Comparison of ENCODE assay signal across 22 cellular contexts in the genomic region with DNA sequence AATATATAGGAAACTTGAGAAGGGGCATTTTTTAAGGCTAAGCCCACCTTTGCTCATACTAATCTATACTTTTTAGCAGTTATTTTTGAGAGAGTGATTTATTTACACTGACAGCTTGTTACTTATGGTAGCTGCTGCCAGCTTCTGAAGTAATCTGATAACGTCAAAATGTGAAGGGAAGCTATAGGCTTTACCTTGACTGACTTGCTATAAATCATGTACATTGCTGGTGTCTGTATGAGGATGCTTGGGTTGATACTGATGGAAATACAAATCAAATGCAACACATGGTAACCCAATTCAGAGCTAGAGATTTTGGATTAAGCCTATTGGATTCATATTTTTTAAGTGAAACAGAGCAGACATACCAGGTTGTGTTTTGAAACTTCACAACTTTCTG.
DNase-seq lines count a peak whose midpoint lies in the region; ATAC-seq, FAIRE-seq and TF ChIP-seq lines count a peak whose summit lies in the region.
"Had no signal": no experiment of that assay in that cellular context is flagged by ENCODE, and none has a peak within 500 bp of the region (broad histone marks: within the 10 kb centered on the region; RNA-seq: fewer than 3 reads in every experiment).

No MANE protein-coding gene starts in this region.

- WGBS in K562 (ENCODE audit: insufficient coverage, low coverage, missing lambda C conversion rate): 5% methylated on average over 1 of the region's 1 CpG
- WGBS in hepatocyte (ENCODE audit: low lambda C conversion rate, missing lambda C conversion rate): 48% methylated on average over 1 of the region's 1 CpG

- TF ChIP-seq RAD21 in K562 (CRISPR knock-in tag; conservative IDR thresholded peaks at IDR 0.05 in 1 of 2, IDR thresholded peaks at IDR 0.05 in 1 of 2): no peak

- H3K4me1 ChIP-seq in K562 (replicated peaks in 1 of 2; ENCODE audit: control insufficient read depth in 2 of 2, insufficient read depth in 2 of 2, low read length in 2 of 2) (no peaks in the 10 kb centered on the region), hepatocyte (ENCODE audit: insufficient read depth) (peaks cover 12% of the 10 kb centered on the region)
- H3K4me1 ChIP-seq: A549; BLaER1 treated with 17β-estradiol and CSF1 and Interleukin-3, amounts not matched to agents 10 nM and 100 nM had no signal

- H3K9ac ChIP-seq in K562 (ENCODE audit: insufficient read depth in 1 of 2, low read depth in 2 of 2, low read length in 2 of 2): no peak overlapping the region
- H3K9ac ChIP-seq: BLaER1 treated with 17β-estradiol and CSF1 and Interleukin-3, amounts not matched to agents 10 nM and 100 nM had no signal

- H3K27me3 ChIP-seq in K562 (ENCODE audit: control insufficient read depth in 2 of 2, insufficient read depth in 2 of 2, low read length in 2 of 2) (peaks cover 0 to 4% of the 10 kb centered on the region in 2 experiments; a peak in 1 of 5 replicates), hepatocyte (no peaks in the 10 kb centered on the region)
- H3K27me3 ChIP-seq: BLaER1 treated with 17β-estradiol and CSF1 and Interleukin-3, amounts not matched to agents 10 nM and 100 nM had no signal

- no peak overlapping the region for H3K4me3 ChIP-seq in K562
- no peak overlapping the region for H3K4me3 ChIP-seq in hepatocyte
- H3K4me3 ChIP-seq: A549; BLaER1 treated with 17β-estradiol and CSF1 and Interleukin-3, amounts not matched to agents 10 nM and 100 nM had no signal

- TF ChIP-seq EP300 in K562 (IDR thresholded peaks at IDR 0.05; ENCODE audit: low read length): no peak

- intact Hi-C loops in K562 (cut with micrococcal nuclease): no loop called here

- CTCF ChIA-PET in HEK293T (lab: Yijun Ruan, JAX) (no interaction called here), K562 (lab: Yijun Ruan, JAX; ENCODE audit: low intra/inter-chr PET ratio) (no interaction called here)

- POLR2A ChIA-PET in HEK293T (lab: Yijun Ruan, JAX) (no interaction called here), K562 (lab: Yijun Ruan, JAX) (no interaction called here)

- no peak for ATAC-seq in K562
- ATAC-seq: A549; CD8-positive, alpha-beta T cell had no signal

- H3K9me3 ChIP-seq in K562 (replicated peaks; ENCODE audit: control insufficient read depth, insufficient read depth, low read depth, low read length) (no peaks in the 10 kb centered on the region), hepatocyte (ENCODE audit: low read depth) (no peaks in the 10 kb centered on the region)
- H3K9me3 ChIP-seq: A549; BLaER1 treated with 17β-estradiol and CSF1 and Interleukin-3, amounts not matched to agents 10 nM and 100 nM; Caco-2 had no signal

- DNase-seq in DMS 273 (lab: John Stamatoyannopoulos, UW; ENCODE audit: unreplicated experiment): peak; percentile 0
- DNase-seq in DMS 273 treated with DMSO at 0.1 percent for 48 hours (lab: John Stamatoyannopoulos, UW): no peak
- DNase-seq in NCI-H2171 treated with DMSO at 0.1 percent for 48 hours (lab: John Stamatoyannopoulos, UW): peak; percentile 37
- no peak for DNase-seq in NCI-H2171 (lab: John Stamatoyannopoulos, UW)
- DNase-seq in HEK293T (ENCODE audit: extremely low spot score): no peak
- no peak for DNase-seq in K562 (ENCODE audit: extremely low read depth in 1 of 4, low spot score in 3 of 4)
- DNase-seq in hepatocyte (ENCODE audit: low spot score): no peak
- DNase-seq: AML-193; Caco-2; Calu3; CD4-positive, alpha-beta T cell; CD8-positive, alpha-beta T cell; DMS79 treated with DMSO at 0.1 percent for 48 hours; GF-D8 had no signal

- H3K27ac ChIP-seq in K562 (ENCODE audit: extremely low read depth, low read depth, low read length) (no peak overlapping the region), hepatocyte (no peak overlapping the region)
- H3K27ac ChIP-seq: 22Rv1; A549; BLaER1 treated with 17β-estradiol and CSF1 and Interleukin-3, amounts not matched to agents 10 nM and 100 nM; C4-2B had no signal

- H3K9me2 ChIP-seq in hepatocyte (replicated peaks; ENCODE audit: insufficient read depth): no peaks in the 10 kb centered on the region

- H3K79me2 ChIP-seq in K562 (ENCODE audit: control insufficient read depth, insufficient read depth, low read length): no peaks in the 10 kb centered on the region
- H3K79me2 ChIP-seq in hepatocyte: no peaks in the 10 kb centered on the region

- TF ChIP-seq CTCF in K562 (IDR thresholded peaks at IDR 0.05 in 2 of 3, conservative IDR thresholded peaks at IDR 0.05 in 1 of 3; ENCODE audit: insufficient read depth in 2 of 3, low read depth in 1 of 3, low read length in 3 of 3) (no peak), hepatocyte (IDR thresholded peaks at IDR 0.05; ENCODE audit: poor library complexity) (no peak)

- no peak overlapping the region for H3K4me2 ChIP-seq in K562 (ENCODE audit: insufficient read depth, low read length)
- H3K4me2 ChIP-seq in hepatocyte: no peak overlapping the region
- H3K4me2 ChIP-seq: A549; BLaER1 treated with 17β-estradiol and CSF1 and Interleukin-3, amounts not matched to agents 10 nM and 100 nM had no signal

- H3K9me1 ChIP-seq in K562 (ENCODE audit: control insufficient read depth, insufficient read depth, low read length): no peaks in the 10 kb centered on the region

- H2AFZ ChIP-seq in K562 (ENCODE audit: low read depth, low read length) (no peak overlapping the region), hepatocyte (no peak overlapping the region)

- H4K20me1 ChIP-seq in K562 (replicated peaks; ENCODE audit: control insufficient read depth, insufficient read depth, low read length) (no peaks in the 10 kb centered on the region), hepatocyte (ENCODE audit: insufficient read depth, poor library complexity, severe bottlenecking) (no peaks in the 10 kb centered on the region)
- H4K20me1 ChIP-seq: BLaER1 treated with 17β-estradiol and CSF1 and Interleukin-3, amounts not matched to agents 10 nM and 100 nM had no signal

- H3K36me3 ChIP-seq in K562 (ENCODE audit: control insufficient read depth, insufficient read depth, low read length) (no peaks in the 10 kb centered on the region), hepatocyte (replicated peaks; ENCODE audit: insufficient read depth, low read depth) (no peaks in the 10 kb centered on the region)
- H3K36me3 ChIP-seq: BLaER1 treated with 17β-estradiol and CSF1 and Interleukin-3, amounts not matched to agents 10 nM and 100 nM had no signal

- no TSS peak for BruUV-seq in K562 (replicated peaks; lab: Mats Ljungman, UMichigan)

- in situ Hi-C loops in K562 (cut with MboI): no loop called here

- no peak for FAIRE-seq in K562 (lab: Jason Lieb, UNC)
- FAIRE-seq: A549, D721Med, G401.6, GM12891, GM19239 had no signal

- TF ChIP-seq POLR2A in K562 (conservative IDR thresholded peaks at IDR 0.05): no peak

TF ChIP-seq in HEK293T, 16 proteins besides CTCF, POLR2A, EP300 and RAD21:
- peak; percentile 74 for TF ChIP-seq PKNOX1 (IDR thresholded peaks at IDR 0.05)
- no peak for TF ChIP-seq FOXK2 (IDR thresholded peaks at IDR 0.05)

TF ChIP-seq in K562, 482 proteins besides CTCF, POLR2A, EP300 and RAD21:
- no peak for TF ChIP-seq PBX2 (CRISPR knock-in tag; IDR thresholded peaks at IDR 0.05; ENCODE audit: low read depth)
- TF ChIP-seq PBX2 (tag; conservative IDR thresholded peaks at IDR 0.05; ENCODE audit: low read depth): peak; percentile 66
- no peak for TF ChIP-seq HINFP (tag; conservative IDR thresholded peaks at IDR 0.05; ENCODE audit: low read depth)
- TF ChIP-seq MEIS2 (IDR thresholded peaks at IDR 0.05; ENCODE audit: partially characterized antibody): peak; percentile 55
- no peak for TF ChIP-seq NCOA1 (IDR thresholded peaks at IDR 0.05; ENCODE audit: low read depth)
- TF ChIP-seq, protein P1, sequence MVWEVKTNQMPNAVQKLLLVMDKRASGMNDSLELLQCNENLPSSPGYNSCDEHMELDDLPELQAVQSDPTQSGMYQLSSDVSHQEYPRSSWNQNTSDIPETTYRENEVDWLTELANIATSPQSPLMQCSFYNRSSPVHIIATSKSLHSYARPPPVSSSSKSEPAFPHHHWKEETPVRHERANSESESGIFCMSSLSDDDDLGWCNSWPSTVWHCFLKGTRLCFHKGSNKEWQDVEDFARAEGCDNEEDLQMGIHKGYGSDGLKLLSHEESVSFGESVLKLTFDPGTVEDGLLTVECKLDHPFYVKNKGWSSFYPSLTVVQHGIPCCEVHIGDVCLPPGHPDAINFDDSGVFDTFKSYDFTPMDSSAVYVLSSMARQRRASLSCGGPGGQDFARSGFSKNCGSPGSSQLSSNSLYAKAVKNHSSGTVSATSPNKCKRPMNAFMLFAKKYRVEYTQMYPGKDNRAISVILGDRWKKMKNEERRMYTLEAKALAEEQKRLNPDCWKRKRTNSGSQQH (CRISPR knock-in tag; IDR thresholded peaks at IDR 0.05): no peak

Comparison
In these comparisons a context has a peak if more than half of its experiments do, and no peak if none do; other contexts are left out.
1. DNase-seq: peak in DMS 273 (single experiment) and NCI-H2171 treated with DMSO at 0.1 percent for 48 hours (single experiment); none in DMS 273 treated with DMSO at 0.1 percent for 48 hours (single experiment), NCI-H2171 (single experiment), HEK293T (single experiment), K562 (0 of 4) and hepatocyte (single experiment).